ENCODE assay signal across 8 cellular contexts in the genomic region with DNA sequence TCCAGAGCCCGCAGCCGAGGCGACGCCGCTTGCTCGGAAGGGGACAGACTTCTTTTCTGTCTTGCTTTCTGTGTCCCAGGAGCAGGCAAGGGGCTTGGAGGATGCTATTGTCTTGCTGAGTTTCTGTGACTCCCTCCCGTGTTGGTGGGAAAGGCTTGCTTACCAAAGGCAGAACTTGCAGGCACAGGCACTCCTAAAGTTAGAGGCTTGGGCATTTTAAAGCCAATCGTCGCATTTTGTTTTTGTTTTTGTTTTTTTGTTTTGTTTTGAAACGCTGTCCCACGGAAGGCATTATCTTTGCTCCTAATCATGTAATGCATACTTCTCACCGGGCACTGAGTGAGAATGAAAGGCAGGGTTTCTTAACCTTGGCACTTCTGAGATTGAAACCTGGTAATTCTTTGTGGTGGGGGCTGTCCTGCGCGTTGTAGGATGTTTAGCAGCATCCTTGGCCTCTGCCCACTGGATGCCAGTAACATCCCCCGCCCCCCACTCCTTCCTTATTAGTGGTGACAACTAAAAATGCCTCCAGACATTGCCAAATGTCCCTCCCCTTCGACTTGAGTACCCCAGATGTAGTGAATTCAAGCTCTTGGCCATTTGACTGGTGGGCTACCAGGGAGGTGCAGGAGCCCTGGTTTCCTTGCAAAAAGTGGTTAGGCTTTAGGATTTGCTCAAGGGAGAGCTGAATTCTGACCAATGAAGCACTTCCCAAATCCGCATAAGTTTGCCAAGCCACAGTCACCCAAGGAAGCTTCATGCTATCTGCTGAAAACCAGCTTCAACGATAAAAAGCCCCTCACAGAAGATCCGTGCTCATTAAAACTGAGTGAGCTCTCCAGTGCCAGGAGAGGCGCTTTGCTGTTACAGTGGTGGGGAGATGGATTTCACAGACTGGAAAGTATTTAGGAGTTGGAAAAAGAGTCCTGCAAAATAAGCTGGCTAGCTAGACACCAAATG. TPM values are rescaled to one million over a fixed set of nuclear protein-coding genes. Genes with fewer than 3 reads are reported as not detected.
A peak's percentile ranks its signal among the peaks of the same experiment; 100 is the strongest.
DNase-seq lines count a peak whose midpoint lies in the region; ATAC-seq lines count a peak whose summit lies in the region.

No MANE protein-coding gene starts in this region.

- peak overlapping the region; percentile 47 to 86 (median 69) for H3K4me3 Mint-ChIP-seq in naive B cell

- peaks cover 55 to 77% (median 71%) of the 10 kb centered on the region in 3 donors for H3K27me3 Mint-ChIP-seq in naive B cell

- DNase-seq in EL (peak; percentile 46), NCI-H2227 treated with DMSO at 0.1 percent for 48 hours (lab: John Stamatoyannopoulos, UW) (peak; percentile 55), dermis blood vessel endothelial cell (peak; percentile 24), naive B cell (no peak), NCI-H146 (lab: John Stamatoyannopoulos, UW) (no peak), iPS-NIHi11 (ENCODE audit: low spot score) (no peak)
- DNase-seq in activated effector memory CD4-positive, alpha-beta T cell treated with Interleukin-2 at 50 U/mL for 16 hours = no peak

- H3K4me1 Mint-ChIP-seq in naive B cell = peaks cover 9 to 18% (median 16%) of the 10 kb centered on the region in 3 donors

- H3K9me3 Mint-ChIP-seq in naive B cell = no peaks in the 10 kb centered on the region

- ATAC-seq in naive B cell (ENCODE audit: low read depth in 2 of 2) (no peak), esophagus mucosa (no peak)

- peak overlapping the region in 1 of 6 donors; percentile 71 for H3K27ac Mint-ChIP-seq in naive B cell

- peaks cover 4 to 9% of the 10 kb centered on the region in 2 donors for H3K36me3 Mint-ChIP-seq in naive B cell

RNA-seq across cellular contexts. Expression of a gene that starts 1.1 kb away (rescaled TPM):
- total RNA-seq in dermis blood vessel endothelial cell = 0.42 and 0.68 TPM in 2 replicates
- polyA plus RNA-seq in naive B cell (ENCODE audit: low read depth in 6 of 6) = not detected
- 13.9 TPM for total RNA-seq in esophagus mucosa

RNA-seq across cellular contexts. Expression of a gene that starts 39.7 kb away (rescaled TPM):
- total RNA-seq in dermis blood vessel endothelial cell = not detected in 2 replicates
- not detected for polyA plus RNA-seq in naive B cell (ENCODE audit: low read depth in 6 of 6)
- not detected for total RNA-seq in esophagus mucosa

Comparison
In these comparisons a context has a peak if more than half of its experiments do, and no peak if none do; other contexts are left out.
1. DNase-seq: peak in EL (single experiment), NCI-H2227 treated with DMSO at 0.1 percent for 48 hours (single experiment) and dermis blood vessel endothelial cell (single experiment); none in naive B cell (single experiment), NCI-H146 (single experiment), iPS-NIHi11 (single experiment) and activated effector memory CD4-positive, alpha-beta T cell treated with Interleukin-2 at 50 U/mL for 16 hours (single experiment).